1 cellular context compared by ENCODE assay signal in the genomic region with DNA sequence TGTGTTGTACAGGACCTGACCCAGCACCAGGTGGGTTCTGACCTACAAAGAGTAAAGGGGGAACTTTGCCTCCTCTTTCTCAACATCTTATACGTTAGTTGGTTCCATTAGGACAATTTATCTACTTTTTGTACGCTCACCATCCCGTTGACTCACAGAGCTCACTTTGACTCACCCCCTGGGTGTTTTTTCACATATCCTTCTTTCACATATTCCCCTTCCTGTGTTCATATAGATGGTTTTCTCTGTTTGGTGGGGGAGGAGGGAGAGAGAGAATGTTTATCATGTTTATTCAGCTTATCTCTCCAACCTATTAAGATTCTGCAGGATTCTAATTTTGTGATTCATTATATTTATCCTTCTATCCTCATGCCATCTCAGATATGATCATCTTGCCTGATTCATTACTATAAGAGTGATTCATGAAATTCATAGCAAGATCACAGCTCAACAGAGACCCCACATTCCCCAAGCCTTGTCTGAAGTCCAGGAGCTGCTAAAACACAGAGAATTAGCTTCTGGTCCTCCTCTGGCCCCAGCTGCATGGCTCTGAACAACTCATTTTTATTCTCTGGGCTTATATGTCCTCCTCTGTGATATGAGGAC.
TF ChIP-seq lines count a peak whose summit lies in the region.

No MANE protein-coding gene starts in this region.

TF ChIP-seq in GM12878, 131 proteins besides CTCF, POLR2A, EP300 and RAD21 (continues in another document):
- peak; percentile 57 for TF ChIP-seq DPF2 (IDR thresholded peaks at IDR 0.05)
- TF ChIP-seq HDAC6 (IDR thresholded peaks at IDR 0.05; ENCODE audit: unreplicated experiment), result no peak
- TF ChIP-seq ZNF592 (IDR thresholded peaks at IDR 0.05), result 0 out of 2 replicates have a peak, but pooled peaks have one; percentile 26
- peak; percentile 68; the same call in 1 of the 2 replicates for TF ChIP-seq ATF7 (IDR thresholded peaks at IDR 0.05; ENCODE audit: low read depth)
- no peak for TF ChIP-seq JUND (IDR thresholded peaks at IDR 0.05; ENCODE audit: low read depth, low read length)
- peak; percentile 59 for TF ChIP-seq BCL3 (IDR thresholded peaks at IDR 0.05; ENCODE audit: borderline replicate concordance, insufficient read depth, low read depth, low read length, poor library complexity, severe bottlenecking)
- TF ChIP-seq, protein P1, sequence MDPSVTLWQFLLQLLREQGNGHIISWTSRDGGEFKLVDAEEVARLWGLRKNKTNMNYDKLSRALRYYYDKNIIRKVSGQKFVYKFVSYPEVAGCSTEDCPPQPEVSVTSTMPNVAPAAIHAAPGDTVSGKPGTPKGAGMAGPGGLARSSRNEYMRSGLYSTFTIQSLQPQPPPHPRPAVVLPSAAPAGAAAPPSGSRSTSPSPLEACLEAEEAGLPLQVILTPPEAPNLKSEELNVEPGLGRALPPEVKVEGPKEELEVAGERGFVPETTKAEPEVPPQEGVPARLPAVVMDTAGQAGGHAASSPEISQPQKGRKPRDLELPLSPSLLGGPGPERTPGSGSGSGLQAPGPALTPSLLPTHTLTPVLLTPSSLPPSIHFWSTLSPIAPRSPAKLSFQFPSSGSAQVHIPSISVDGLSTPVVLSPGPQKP (IDR thresholded peaks at IDR 0.05; ENCODE audit: low read depth, low read length), result no peak
- no peak for TF ChIP-seq CEBPB (IDR thresholded peaks at IDR 0.05; ENCODE audit: borderline replicate concordance in 1 of 2, low read depth in 2 of 2, low read length in 2 of 2)
- no peak for TF ChIP-seq ZNF24 (IDR thresholded peaks at IDR 0.05)
- TF ChIP-seq EZH2 (IDR thresholded peaks at IDR 0.05; ENCODE audit: borderline replicate concordance, control insufficient read depth, low read depth, low read length), result no peak
- no peak for TF ChIP-seq TCF7 (IDR thresholded peaks at IDR 0.05; ENCODE audit: borderline replicate concordance)
- TF ChIP-seq MTA3 (IDR thresholded peaks at IDR 0.05; ENCODE audit: borderline replicate concordance, low read length), result no peak; the same call in 1 of the 2 replicates
- no peak for TF ChIP-seq HSF1 (IDR thresholded peaks at IDR 0.05; ENCODE audit: low read depth, low read length)
- TF ChIP-seq CHD1 (IDR thresholded peaks at IDR 0.05; ENCODE audit: low read depth, low read length), result 0 out of 2 replicates have a peak, but pooled peaks have one; percentile 3
- TF ChIP-seq ETV6 (conservative IDR thresholded peaks at IDR 0.05 in 1 of 2, IDR thresholded peaks at IDR 0.05 in 1 of 2; ENCODE audit: borderline replicate concordance in 1 of 2, low read depth in 1 of 2), result no peak
- TF ChIP-seq ATF2 (IDR thresholded peaks at IDR 0.05; ENCODE audit: low read length), result peak; percentile 81; the same call in 1 of the 2 replicates
- TF ChIP-seq RELB (IDR thresholded peaks at IDR 0.05; ENCODE audit: low read depth), result peak; percentile 38
- TF ChIP-seq BMI1 (IDR thresholded peaks at IDR 0.05; ENCODE audit: borderline replicate concordance), result no peak
- TF ChIP-seq MEF2A (IDR thresholded peaks at IDR 0.05; ENCODE audit: insufficient read depth, low read depth, low read length), result no peak
- TF ChIP-seq ATF3 (IDR thresholded peaks at IDR 0.05; ENCODE audit: borderline replicate concordance, extremely low read depth, low read depth, low read length), result no peak
- TF ChIP-seq ZBTB33 (IDR thresholded peaks at IDR 0.05), result no peak
- peak; percentile 58 for TF ChIP-seq IKZF1 (conservative IDR thresholded peaks at IDR 0.05)
- TF ChIP-seq NFIC (IDR thresholded peaks at IDR 0.05; ENCODE audit: low read depth, low read length), result peak; percentile 87
- peak; percentile 75 for TF ChIP-seq ZNF687 (IDR thresholded peaks at IDR 0.05)
- TF ChIP-seq, protein P2, sequence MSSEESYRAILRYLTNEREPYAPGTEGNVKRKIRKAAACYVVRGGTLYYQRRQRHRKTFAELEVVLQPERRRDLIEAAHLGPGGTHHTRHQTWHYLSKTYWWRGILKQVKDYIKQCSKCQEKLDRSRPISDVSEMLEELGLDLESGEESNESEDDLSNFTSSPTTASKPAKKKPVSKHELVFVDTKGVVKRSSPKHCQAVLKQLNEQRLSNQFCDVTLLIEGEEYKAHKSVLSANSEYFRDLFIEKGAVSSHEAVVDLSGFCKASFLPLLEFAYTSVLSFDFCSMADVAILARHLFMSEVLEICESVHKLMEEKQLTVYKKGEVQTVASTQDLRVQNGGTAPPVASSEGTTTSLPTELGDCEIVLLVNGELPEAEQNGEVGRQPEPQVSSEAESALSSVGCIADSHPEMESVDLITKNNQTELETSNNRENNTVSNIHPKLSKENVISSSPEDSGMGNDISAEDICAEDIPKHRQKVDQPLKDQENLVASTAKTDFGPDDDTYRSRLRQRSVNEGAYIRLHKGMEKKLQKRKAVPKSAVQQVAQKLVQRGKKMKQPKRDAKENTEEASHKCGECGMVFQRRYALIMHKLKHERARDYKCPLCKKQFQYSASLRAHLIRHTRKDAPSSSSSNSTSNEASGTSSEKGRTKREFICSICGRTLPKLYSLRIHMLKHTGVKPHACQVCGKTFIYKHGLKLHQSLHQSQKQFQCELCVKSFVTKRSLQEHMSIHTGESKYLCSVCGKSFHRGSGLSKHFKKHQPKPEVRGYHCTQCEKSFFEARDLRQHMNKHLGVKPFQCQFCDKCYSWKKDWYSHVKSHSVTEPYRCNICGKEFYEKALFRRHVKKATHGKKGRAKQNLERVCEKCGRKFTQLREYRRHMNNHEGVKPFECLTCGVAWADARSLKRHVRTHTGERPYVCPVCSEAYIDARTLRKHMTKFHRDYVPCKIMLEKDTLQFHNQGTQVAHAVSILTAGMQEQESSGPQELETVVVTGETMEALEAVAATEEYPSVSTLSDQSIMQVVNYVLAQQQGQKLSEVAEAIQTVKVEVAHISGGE (CRISPR knock-in tag; IDR thresholded peaks at IDR 0.05), result no peak
- TF ChIP-seq KDM1A (IDR thresholded peaks at IDR 0.05; ENCODE audit: borderline replicate concordance), result no peak
